ENCODE assay signal across 7 cellular contexts in the genomic region with DNA sequence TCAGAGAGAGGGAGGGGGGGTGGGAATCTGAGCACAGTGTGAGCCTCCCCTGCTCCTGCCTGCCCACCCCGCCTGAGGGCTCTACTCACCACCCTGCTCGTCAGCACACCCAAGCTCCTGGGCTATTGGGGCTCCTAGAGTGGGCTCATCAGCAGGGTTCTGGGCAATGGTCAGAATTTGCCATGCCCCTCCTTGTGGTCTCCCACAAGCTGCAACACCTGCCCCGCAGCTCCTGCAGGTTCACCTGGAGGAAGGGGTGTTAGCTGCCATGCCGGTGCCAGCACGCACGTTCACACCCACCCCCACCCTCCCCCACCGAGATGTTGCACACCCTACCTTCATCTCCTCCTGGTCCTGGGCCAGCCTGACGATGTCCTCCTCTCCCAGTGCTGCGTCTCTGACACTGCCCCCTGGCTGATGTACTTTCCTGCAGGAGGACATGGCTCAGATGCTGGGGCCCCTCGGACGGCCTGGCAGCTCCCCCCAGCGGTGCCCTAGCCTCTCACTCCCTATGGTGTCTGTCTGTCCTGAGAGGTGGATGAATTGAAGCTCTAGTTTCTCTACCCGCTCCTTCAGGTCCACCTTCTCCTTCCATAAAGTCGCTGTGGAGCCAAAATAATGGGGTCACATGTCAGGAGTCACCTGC. TPM values are rescaled to one million over a fixed set of nuclear protein-coding genes. Genes with fewer than 3 reads are reported as not detected.
DNase-seq lines count a peak whose midpoint lies in the region; ATAC-seq and TF ChIP-seq lines count a peak whose summit lies in the region.
"Not testable (repeated sequence)": the region's sequence is repeated elsewhere in the genome, so short reads cannot be mapped to it uniquely, and the experiment has no call there.

No MANE protein-coding gene starts in this region.

- H4K91ac ChIP-seq in H9 (ENCODE audit: insufficient read length, low read depth, low read length), result not testable (repeated sequence)

- H2BK12ac ChIP-seq in H9 (ENCODE audit: insufficient read length, low read depth, low read length), result not testable (repeated sequence)

- no CpG with 5 or more reads among the region's 14 CpGs for WGBS in H9 (ENCODE audit: extremely low coverage, insufficient read length, low lambda C conversion rate)
- WGBS in hepatocyte (ENCODE audit: low lambda C conversion rate, missing lambda C conversion rate), result 91% methylated on average over 14 of the region's 14 CpGs

- not testable (repeated sequence) for H3K27me3 Mint-ChIP-seq in H9 (ENCODE audit: low read depth); natural killer cell treated with Interleukin-12 subunit alpha and Interleukin-12 subunit beta and Interleukin-15 and Interleukin-18, amount 100 ng/mL, for 72 hours

- not testable (repeated sequence) for H2BK20ac ChIP-seq in H9 (ENCODE audit: low read depth, low read length, poor library complexity, severe bottlenecking)

- DNase-seq in EL (peak; percentile 0), H9 (peak; percentile 43), SK-N-DZ (ENCODE audit: low spot score) (peak; percentile 0), ecto neural progenitor cell (ENCODE audit: low spot score) (peak; percentile 39), hepatocyte (ENCODE audit: low spot score) (peak; percentile 3), sciatic nerve (ENCODE audit: low spot score) (peak; percentile 56)
- peak; percentile 59 for DNase-seq in natural killer cell treated with Interleukin-12 subunit alpha and Interleukin-12 subunit beta and Interleukin-15 and Interleukin-18, amount 100 ng/mL, for 72 hours (ENCODE audit: low spot score)

- H3K4ac ChIP-seq in H9 (ENCODE audit: low read depth, low read length), result not testable (repeated sequence)

- H2AK5ac ChIP-seq in H9 (ENCODE audit: insufficient read length, low read length), result not testable (repeated sequence)

- not testable (repeated sequence) for H3K4me1 ChIP-seq in H9 (ENCODE audit: insufficient read depth, low read length); hepatocyte (ENCODE audit: insufficient read depth)

- not testable (repeated sequence) for H3K4me3 Mint-ChIP-seq in H9; natural killer cell treated with Interleukin-12 subunit alpha and Interleukin-12 subunit beta and Interleukin-15 and Interleukin-18, amount 100 ng/mL, for 72 hours

- not testable (repeated sequence) for H3K79me1 ChIP-seq in H9 (ENCODE audit: insufficient read depth, low read depth, low read length, poor library complexity, severe bottlenecking)

- not testable (repeated sequence) for H3T11ph ChIP-seq in H9 (ENCODE audit: low read length)

- H3K79me2 ChIP-seq in H9 (ENCODE audit: insufficient read depth, low read length); hepatocyte: not testable (repeated sequence)

- H2BK120ac ChIP-seq in H9 (ENCODE audit: low read depth, low read length, poor library complexity, severe bottlenecking), result not testable (repeated sequence)

- not testable (repeated sequence) for H2BK5ac ChIP-seq in H9 (ENCODE audit: insufficient read length, low read length)

- H3K4me2 ChIP-seq in H9 (ENCODE audit: insufficient read depth, insufficient read length, low read length); hepatocyte: not testable (repeated sequence)

- intact Hi-C loops in sciatic nerve (cut with DNase I), result not testable (repeated sequence)

- H3K27me3 ChIP-seq in H9 (ENCODE audit: insufficient read depth, low read length); hepatocyte: not testable (repeated sequence)

- not testable (repeated sequence) for H4K5ac ChIP-seq in H9 (ENCODE audit: insufficient read length, low read depth, low read length)

- H3K23ac ChIP-seq in H9 (ENCODE audit: insufficient read length, low read depth, low read length), result not testable (repeated sequence)

- H3K9ac ChIP-seq in H9 (ENCODE audit: extremely low read depth, insufficient read length, low read length), result not testable (repeated sequence)

- H3K56ac ChIP-seq in H9 (ENCODE audit: insufficient read length, low read depth, low read length), result not testable (repeated sequence)

- H3K27ac Mint-ChIP-seq in H9; natural killer cell treated with Interleukin-12 subunit alpha and Interleukin-12 subunit beta and Interleukin-15 and Interleukin-18, amount 100 ng/mL, for 72 hours: not testable (repeated sequence)

- H3K14ac ChIP-seq in H9 (ENCODE audit: insufficient read depth, low read length), result not testable (repeated sequence)

- H3K9me3 ChIP-seq in H9 (ENCODE audit: control insufficient read depth, low read depth, low read length); hepatocyte (ENCODE audit: low read depth): not testable (repeated sequence)

- peak; percentile 48; the same call in 2 of the 3 replicates for TF ChIP-seq CTCF in H9 (conservative IDR thresholded peaks at IDR 0.05)
- TF ChIP-seq CTCF in hepatocyte (IDR thresholded peaks at IDR 0.05; ENCODE audit: poor library complexity), result not testable (repeated sequence)

- H2AFZ ChIP-seq in H9 (ENCODE audit: low read length); hepatocyte: not testable (repeated sequence)

- H3K4me3 ChIP-seq in hepatocyte, result not testable (repeated sequence)

- H2BK15ac ChIP-seq in H9 (ENCODE audit: low read depth, low read length), result not testable (repeated sequence)

- not testable (repeated sequence) for H3K36me3 Mint-ChIP-seq in H9 (ENCODE audit: insufficient read depth in 1 of 3, low read depth in 3 of 3); natural killer cell treated with Interleukin-12 subunit alpha and Interleukin-12 subunit beta and Interleukin-15 and Interleukin-18, amount 100 ng/mL, for 72 hours

- H4K8ac ChIP-seq in H9 (replicated peaks; ENCODE audit: insufficient read length, low read depth, low read length), result not testable (repeated sequence)

- not testable (repeated sequence) for H3K36me3 ChIP-seq in hepatocyte (replicated peaks; ENCODE audit: insufficient read depth, low read depth)

- not testable (repeated sequence) for H3K27ac ChIP-seq in H9 (ENCODE audit: insufficient read length, low read depth, low read length); hepatocyte

- not testable (repeated sequence) for ATAC-seq in natural killer cell treated with Interleukin-12 subunit alpha and Interleukin-12 subunit beta and Interleukin-15 and Interleukin-18, amount 100 ng/mL, for 72 hours; sciatic nerve

- H3K9me2 ChIP-seq in hepatocyte (replicated peaks; ENCODE audit: insufficient read depth), result not testable (repeated sequence)

- not testable (repeated sequence) for H3K9me3 Mint-ChIP-seq in H9; natural killer cell treated with Interleukin-12 subunit alpha and Interleukin-12 subunit beta and Interleukin-15 and Interleukin-18, amount 100 ng/mL, for 72 hours

- H3K18ac ChIP-seq in H9 (ENCODE audit: insufficient read length, low read depth, low read length), result not testable (repeated sequence)

- H3K23me2 ChIP-seq in H9 (ENCODE audit: insufficient read length, low read depth, low read length, poor library complexity, severe bottlenecking), result not testable (repeated sequence)

- H3K4me1 Mint-ChIP-seq in H9; natural killer cell treated with Interleukin-12 subunit alpha and Interleukin-12 subunit beta and Interleukin-15 and Interleukin-18, amount 100 ng/mL, for 72 hours (ENCODE audit: low read depth in 2 of 2): not testable (repeated sequence)

- not testable (repeated sequence) for H4K20me1 ChIP-seq in H9 (ENCODE audit: control insufficient read depth, insufficient read depth, insufficient read length); hepatocyte (ENCODE audit: insufficient read depth, poor library complexity, severe bottlenecking)

RNA-seq across cellular contexts. Expression of a gene that starts 47.2 kb away (rescaled TPM):
- total RNA-seq in H9 (2021) (3.9 TPM in 2 replicates), hepatocyte (2.2 and 3.3 TPM in 2 replicates), sciatic nerve (3.2 TPM)
- polyA plus RNA-seq in SK-N-DZ (2014; cell fraction: cytosol; rRNA removed), result 5.8 TPM in 2 replicates
- polyA plus RNA-seq in SK-N-DZ (2014; cell fraction: nucleus; rRNA removed), result 31.1 and 48.6 TPM in 2 replicates
- polyA plus RNA-seq in hepatocyte, result 1.0 and 1.7 TPM in 2 replicates
- total RNA-seq in natural killer cell treated with Interleukin-12 subunit alpha and Interleukin-12 subunit beta and Interleukin-15 and Interleukin-18, amount 100 ng/mL, for 72 hours, result 1 to 10 TPM; 6.7 to 7.4 TPM

Comparison
In these comparisons a context has a peak if more than half of its experiments do, and no peak if none do; other contexts are left out.
1. DNase-seq: peak in every context shown above with its lines; median percentile 59 in natural killer cell treated with Interleukin-12 subunit alpha and Interleukin-12 subunit beta and Interleukin-15 and Interleukin-18, amount 100 ng/mL, for 72 hours; 56 in sciatic nerve; 43 in H9; 39 in ecto neural progenitor cell; 3 in hepatocyte; 0 in EL; 0 in SK-N-DZ.